In genomic region chr1:53547321-53547720, GRCh38 we compare ENCODE assay signal across 12 cellular contexts.
"Had no signal": no experiment of that assay in that cellular context is flagged by ENCODE, and none has a peak within 500 bp of the region (broad histone marks: within the 10 kb centered on the region; RNA-seq: fewer than 3 reads in every experiment).

No MANE protein-coding gene starts in this region.

- H3K4me1 Mint-ChIP-seq: activated CD4-positive, alpha-beta memory T cell treated with anti-CD3 and anti-CD28 coated beads, Interleukin-2, amount 10 ng/mL, durations not matched to agents 7 days and 5 days; memory B cell; stimulated activated naive B cell treated with anti-CD40 and anti-IgM and Interleukin-4, amounts not matched to agents 10 μg/mL and 1 μg/mL and 100 μg/mL, for 72 hours; T-cell had no signal

- DNase-seq: activated CD4-positive, alpha-beta memory T cell treated with anti-CD3 and anti-CD28 coated beads, Interleukin-2, amount 10 ng/mL, durations not matched to agents 7 days and 5 days; activated naive CD4-positive, alpha-beta T cell treated with Interleukin-2 at 50 U/mL for 16 hours; erythroblast; occipital lobe; stimulated activated naive B cell treated with anti-CD40 and anti-IgM and Interleukin-4, amounts not matched to agents 10 μg/mL and 1 μg/mL and 100 μg/mL, for 72 hours; T-cell; T-helper 9 cell had no signal

- H3K27ac ChIP-seq: dorsolateral prefrontal cortex, gastroesophageal sphincter, tibial nerve had no signal

- H3K9me3 Mint-ChIP-seq: activated CD4-positive, alpha-beta memory T cell treated with anti-CD3 and anti-CD28 coated beads, Interleukin-2, amount 10 ng/mL, durations not matched to agents 7 days and 5 days; memory B cell; nephron; stimulated activated naive B cell treated with anti-CD40 and anti-IgM and Interleukin-4, amounts not matched to agents 10 μg/mL and 1 μg/mL and 100 μg/mL, for 72 hours; T-cell had no signal

- H3K9me3 ChIP-seq: gastroesophageal sphincter, tibial nerve had no signal

- H3K4me3 ChIP-seq: dorsolateral prefrontal cortex, gastroesophageal sphincter, tibial nerve had no signal

- ATAC-seq: gastroesophageal sphincter; stimulated activated naive B cell treated with anti-CD40 and anti-IgM and Interleukin-4, amounts not matched to agents 10 μg/mL and 1 μg/mL and 100 μg/mL, for 72 hours; T-cell had no signal

- H3K36me3 Mint-ChIP-seq: memory B cell; stimulated activated naive B cell treated with anti-CD40 and anti-IgM and Interleukin-4, amounts not matched to agents 10 μg/mL and 1 μg/mL and 100 μg/mL, for 72 hours; T-cell had no signal

- H3K27ac Mint-ChIP-seq: activated CD4-positive, alpha-beta memory T cell treated with anti-CD3 and anti-CD28 coated beads, Interleukin-2, amount 10 ng/mL, durations not matched to agents 7 days and 5 days; memory B cell; nephron; stimulated activated naive B cell treated with anti-CD40 and anti-IgM and Interleukin-4, amounts not matched to agents 10 μg/mL and 1 μg/mL and 100 μg/mL, for 72 hours; T-cell had no signal

- H3K27me3 ChIP-seq: dorsolateral prefrontal cortex, tibial nerve had no signal

- H3K36me3 ChIP-seq: gastroesophageal sphincter, tibial nerve had no signal

- H3K4me3 Mint-ChIP-seq: activated CD4-positive, alpha-beta memory T cell treated with anti-CD3 and anti-CD28 coated beads, Interleukin-2, amount 10 ng/mL, durations not matched to agents 7 days and 5 days; memory B cell; nephron; stimulated activated naive B cell treated with anti-CD40 and anti-IgM and Interleukin-4, amounts not matched to agents 10 μg/mL and 1 μg/mL and 100 μg/mL, for 72 hours; T-cell had no signal
